Comparison of ENCODE assay signal across 26 cellular contexts in genomic region chr15:72113347-72114031, GRCh38. TPM values are rescaled to one million over a fixed set of nuclear protein-coding genes. Genes with fewer than 3 reads are reported as not detected.
A peak's percentile ranks its signal among the peaks of the same experiment; 100 is the strongest.
DNase-seq lines count a peak whose midpoint lies in the region; ATAC-seq, FAIRE-seq and TF ChIP-seq lines count a peak whose summit lies in the region.
"Had no signal": no experiment of that assay in that cellular context is flagged by ENCODE, and none has a peak within 500 bp of the region (broad histone marks: within the 10 kb centered on the region; RNA-seq: fewer than 3 reads in every experiment).

No MANE protein-coding gene starts in this region.

- H3K4me3 Mint-ChIP-seq in T-helper 17 cell: no peak overlapping the region
- no peak overlapping the region for H3K4me3 Mint-ChIP-seq in activated naive CD4-positive, alpha-beta T cell treated with anti-CD3 and anti-CD28 coated beads, Interleukin-2, amount 10 ng/mL, durations not matched to agents 7 days and 5 days
- H3K4me3 Mint-ChIP-seq: B cell; effector memory CD8-positive, alpha-beta T cell; T-cell had no signal

- H3K27ac ChIP-seq in left ventricle myocardium inferior (replicated peaks) (peak overlapping the region; percentile 15), mesenchymal stem cell (ENCODE audit: low read length, poor library complexity, severe bottlenecking) (no peak overlapping the region), pancreas (no peak overlapping the region)
- H3K27ac ChIP-seq: A549, adrenal gland, SJCRH30 had no signal

- FAIRE-seq in pancreas (lab: Jason Lieb, UNC) (no peak), HTR-8/SVneo (lab: Jason Lieb, UNC) (no peak)
- FAIRE-seq: A549, colon, GM19239, islet of Langerhans, K562 had no signal

- no peak for ATAC-seq in Right ventricle myocardium superior (ENCODE audit: poor library complexity)
- ATAC-seq in T-helper 17 cell: no peak
- no peak for ATAC-seq in HG02981 (IDR thresholded peaks at IDR 0.05; ENCODE audit: unreplicated experiment)
- ATAC-seq in pancreas: no peak
- ATAC-seq: A549; effector memory CD8-positive, alpha-beta T cell; K562; Panc1; T-cell had no signal

- H3K27ac Mint-ChIP-seq in T-helper 17 cell: peak overlapping the region; percentile 37
- H3K27ac Mint-ChIP-seq in activated naive CD4-positive, alpha-beta T cell treated with anti-CD3 and anti-CD28 coated beads, Interleukin-2, amount 10 ng/mL, durations not matched to agents 7 days and 5 days: no peak overlapping the region
- H3K27ac Mint-ChIP-seq: B cell, progenitor cell of endocrine pancreas, T-cell had no signal

- H2AK5ac ChIP-seq in mesenchymal stem cell (ENCODE audit: low read length, severe bottlenecking): no peak overlapping the region

- H3K4me1 ChIP-seq in left ventricle myocardium inferior (peaks cover 67% of the 10 kb centered on the region), mesenchymal stem cell (ENCODE audit: control insufficient read depth, insufficient read depth, low read depth, low read length) (no peaks in the 10 kb centered on the region), pancreas (peaks cover 0 to 5% (median 0%) of the 10 kb centered on the region in 3 donors)
- H3K4me1 ChIP-seq: breast epithelium had no signal

- H3K27me3 ChIP-seq in left ventricle myocardium inferior (ENCODE audit: low read depth) (no peaks in the 10 kb centered on the region), mesenchymal stem cell (ENCODE audit: control insufficient read depth in 1 of 2, insufficient read depth in 1 of 2, low read length in 2 of 2) (no peaks in the 10 kb centered on the region), pancreas (no peaks in the 10 kb centered on the region)
- H3K27me3 ChIP-seq: adrenal gland, breast epithelium, SJCRH30 had no signal

- H3K36me3 Mint-ChIP-seq in T-helper 17 cell (ENCODE audit: low read depth): peaks cover 4% of the 10 kb centered on the region
- H3K36me3 Mint-ChIP-seq in activated naive CD4-positive, alpha-beta T cell treated with anti-CD3 and anti-CD28 coated beads, Interleukin-2, amount 10 ng/mL, durations not matched to agents 7 days and 5 days: no peaks in the 10 kb centered on the region
- H3K36me3 Mint-ChIP-seq: T-cell had no signal

- H2AFZ ChIP-seq in mesenchymal stem cell (ENCODE audit: low read depth, low read length): no peak overlapping the region

- intact Hi-C loops in left ventricle myocardium inferior (cut with micrococcal nuclease): no loop called here
- intact Hi-C loops in Right ventricle myocardium superior (cut with DNase I): no loop called here
- intact Hi-C loops in pancreas (cut with DNase I): no loop called here

- H3K36me3 ChIP-seq in left ventricle myocardium inferior (no peaks in the 10 kb centered on the region), mesenchymal stem cell (ENCODE audit: control insufficient read depth in 1 of 2, insufficient read depth in 2 of 2, low read depth in 1 of 2, low read length in 2 of 2) (no peaks in the 10 kb centered on the region), pancreas (no peaks in the 10 kb centered on the region)
- H3K36me3 ChIP-seq: adrenal gland, breast epithelium, SJCRH30 had no signal

- no peak overlapping the region for H2BK5ac ChIP-seq in mesenchymal stem cell (ENCODE audit: low read depth, low read length, poor library complexity, severe bottlenecking)

- no peak overlapping the region for H2BK15ac ChIP-seq in mesenchymal stem cell (ENCODE audit: low read depth, poor library complexity, severe bottlenecking)

- H3K14ac ChIP-seq in mesenchymal stem cell (ENCODE audit: low read length in 2 of 2): no peak overlapping the region

- H3K79me1 ChIP-seq in mesenchymal stem cell (replicated peaks; ENCODE audit: low read length, poor library complexity, severe bottlenecking): peaks cover 8% of the 10 kb centered on the region

- no peaks in the 10 kb centered on the region for H3K9me3 Mint-ChIP-seq in activated naive CD4-positive, alpha-beta T cell treated with anti-CD3 and anti-CD28 coated beads, Interleukin-2, amount 10 ng/mL, durations not matched to agents 7 days and 5 days
- H3K9me3 Mint-ChIP-seq: effector memory CD8-positive, alpha-beta T cell; T-cell had no signal

- TF ChIP-seq CTCF in left ventricle myocardium inferior (IDR thresholded peaks at IDR 0.05; ENCODE audit: borderline replicate concordance) (no peak), pancreas (IDR thresholded peaks at IDR 0.05) (no peak)

- no peak overlapping the region for H4K8ac ChIP-seq in mesenchymal stem cell (ENCODE audit: low read length)

- no peak overlapping the region for H2BK120ac ChIP-seq in mesenchymal stem cell (ENCODE audit: low read depth, low read length)

- peak overlapping the region; percentile 36 for H3K9ac ChIP-seq in mesenchymal stem cell (ENCODE audit: low read length)

- no peak overlapping the region for H3K18ac ChIP-seq in mesenchymal stem cell (ENCODE audit: low read depth in 1 of 2, low read length in 2 of 2)

- no peak overlapping the region for H2BK12ac ChIP-seq in mesenchymal stem cell (ENCODE audit: low read length in 2 of 2)

- H3K4me2 ChIP-seq in mesenchymal stem cell (ENCODE audit: low read length, poor library complexity, severe bottlenecking): no peak overlapping the region
- H3K4me2 ChIP-seq: A549 had no signal

- H3K4me1 Mint-ChIP-seq in T-helper 17 cell: peaks cover 30% of the 10 kb centered on the region
- H3K4me1 Mint-ChIP-seq in activated naive CD4-positive, alpha-beta T cell treated with anti-CD3 and anti-CD28 coated beads, Interleukin-2, amount 10 ng/mL, durations not matched to agents 7 days and 5 days: peaks cover 18% of the 10 kb centered on the region

- H3K9me3 ChIP-seq in left ventricle myocardium inferior (replicated peaks): no peaks in the 10 kb centered on the region
- H3K9me3 ChIP-seq in T-helper 17 cell (ENCODE audit: control insufficient read depth, low read length, poor library complexity, severe bottlenecking): no peaks in the 10 kb centered on the region
- no peaks in the 10 kb centered on the region for H3K9me3 ChIP-seq in mesenchymal stem cell (ENCODE audit: control insufficient read depth, low read length)
- no peaks in the 10 kb centered on the region for H3K9me3 ChIP-seq in pancreas
- H3K9me3 ChIP-seq: A549, adrenal gland, breast epithelium, SJCRH30 had no signal

- CTCF ChIA-PET in activated naive CD4-positive, alpha-beta T cell treated with anti-CD3 and anti-CD28 coated beads, Interleukin-2, amount 10 ng/mL, durations not matched to agents 7 days and 5 days (lab: Charles Lee): no interaction called here

- H3K27me3 Mint-ChIP-seq in T-helper 17 cell: no peaks in the 10 kb centered on the region
- H3K27me3 Mint-ChIP-seq in activated naive CD4-positive, alpha-beta T cell treated with anti-CD3 and anti-CD28 coated beads, Interleukin-2, amount 10 ng/mL, durations not matched to agents 7 days and 5 days: peaks cover 13% of the 10 kb centered on the region
- H3K27me3 Mint-ChIP-seq: B cell; effector memory CD8-positive, alpha-beta T cell; T-cell had no signal

- DNase-seq in left ventricle myocardium inferior: no peak
- DNase-seq in Right ventricle myocardium superior: no peak
- no peak for DNase-seq in T-helper 17 cell
- DNase-seq in mesenchymal stem cell: no peak
- DNase-seq in activated naive CD4-positive, alpha-beta T cell treated with anti-CD3 and anti-CD28 coated beads, Interleukin-2, amount 10 ng/mL, durations not matched to agents 7 days and 5 days: no peak
- no peak for DNase-seq in pancreas
- DNase-seq in HTR-8/SVneo (ENCODE audit: insufficient read length, low spot score): no peak
- DNase-seq: activated CD4-positive, CD25-positive, alpha-beta regulatory T cell treated with anti-CD3 and anti-CD28 coated beads, Interleukin-2, amount 50 U/mL, for 72 hours; activated gamma-delta T cell; adrenal gland; DMS79 treated with DMSO at 0.1 percent for 48 hours; effector memory CD8-positive, alpha-beta T cell; NCI-H1417 treated with DMSO at 0.1 percent for 48 hours; NK-92 treated with Interleukin-12 subunit alpha and Interleukin-12 subunit beta, amount 100 ng/mL, for 24 hours; T-cell had no signal

- H3K4me3 ChIP-seq in left ventricle myocardium inferior (no peak overlapping the region), mesenchymal stem cell (ENCODE audit: insufficient read depth in 1 of 2, low read depth in 1 of 2, low read length in 2 of 2) (no peak overlapping the region), pancreas (no peak overlapping the region)
- H3K4me3 ChIP-seq: A549, adrenal gland, breast epithelium, K562, SJCRH30 had no signal

- H3K23ac ChIP-seq in mesenchymal stem cell (ENCODE audit: low read length in 2 of 2): no peak overlapping the region

- no peak overlapping the region for H3K4ac ChIP-seq in mesenchymal stem cell (ENCODE audit: low read depth in 1 of 2, low read length in 2 of 2)

- WGBS in mesenchymal stem cell: 91% methylated on average over 4 of the region's 4 CpGs
- WGBS in pancreas, 2 donors: 69 to 76% methylated on average over 4 of the region's 4 CpGs

- H4K91ac ChIP-seq in mesenchymal stem cell (ENCODE audit: low read length): no peak overlapping the region

RNA-seq across cellular contexts. Expression of gene MYO9A, which starts 4.5 kb away (rescaled TPM):
- total RNA-seq in left ventricle myocardium inferior (22.5 TPM), Right ventricle myocardium superior (32.7 TPM), T-helper 17 cell (10 to 100 TPM; 27.1 to 30.5 TPM), pancreas (10 to 100 TPM in 2 of 6 donors, 1 to 10 TPM in 4; 6.6 to 21.0 (median 9.1) TPM)
- 6.6 TPM for polyA plus RNA-seq in mesenchymal stem cell (2013, experiment 1 of 2)
- 6.3 TPM for polyA plus RNA-seq in mesenchymal stem cell (2013, experiment 2 of 2)
- polyA plus RNA-seq in pancreas: 1 to 10 TPM; 1.2 to 1.8 TPM

RNA-seq across cellular contexts. Expression of gene SENP8, which starts 4.7 kb away (rescaled TPM):
- total RNA-seq in left ventricle myocardium inferior: 6.5 TPM
- 6.3 TPM for total RNA-seq in Right ventricle myocardium superior
- total RNA-seq in T-helper 17 cell: under 1 TPM; 0.31 to 0.42 TPM
- polyA plus RNA-seq in mesenchymal stem cell (2013, experiment 1 of 2): 1.8 TPM
- polyA plus RNA-seq in mesenchymal stem cell (2013, experiment 2 of 2): 1.7 TPM
- 1 to 10 TPM in 5 of 6 donors, under 1 TPM in 1; 0.65 to 2.2 (median 1.6) TPM for total RNA-seq in pancreas
- 1 to 10 TPM in 1 of 2 donors, under 1 TPM in 1; 0.49 to 1.4 TPM for polyA plus RNA-seq in pancreas
